13 cellular contexts compared by ENCODE assay signal in genomic region chr4:182745268-182745667, GRCh38.
DNase-seq lines count a peak whose midpoint lies in the region.
"Had no signal": no experiment of that assay in that cellular context is flagged by ENCODE, and none has a peak within 500 bp of the region (broad histone marks: within the 10 kb centered on the region; RNA-seq: fewer than 3 reads in every experiment).

No MANE protein-coding gene starts in this region.

- intact Hi-C loops in posterior vena cava (cut with DNase I), result no loop called here

- H3K9me2 ChIP-seq in GM23248 (ENCODE audit: insufficient read depth), result 0 out of 2 replicates have a peak, but pooled peaks cover 4% of the 10 kb centered on the region

- no peak overlapping the region for H2AFZ ChIP-seq in GM23248

- H3K36me3 ChIP-seq in HAP-1 (replicated peaks) (no peaks in the 10 kb centered on the region), GM23248 (ENCODE audit: low read depth) (no peaks in the 10 kb centered on the region)

- in situ Hi-C loops in HAP-1 (cut with MboI; ENCODE audit: low sequenced_read_pairs) (no loop called here), GM23248 (cut with MboI) (no loop called here)

- H3K27ac ChIP-seq in GM23248, result no peak overlapping the region
- H3K27ac ChIP-seq: C4-2B had no signal

- H3F3A ChIP-seq in GM23248 (ENCODE audit: insufficient read depth), result no peaks in the 10 kb centered on the region

- DNase-seq in HAP-1 (ENCODE audit: low spot score in 2 of 2) (peak; percentile 21 to 41), NCI-H1417 (lab: John Stamatoyannopoulos, UW) (peak in 2 of 3 experiments; percentile 77 to 93), SHP77 treated with DMSO at 0.1 percent for 48 hours (lab: John Stamatoyannopoulos, UW) (peak; percentile 27), left kidney (ENCODE audit: low read depth, low spot score) (peak; percentile 39), GM23248 (no peak), midbrain (lab: John Stamatoyannopoulos, UW) (no peak), posterior vena cava (ENCODE audit: low spot score) (no peak)
- DNase-seq: activated CD8-positive, alpha-beta memory T cell treated with anti-CD3 and anti-CD28 coated beads for 24 hours; activated gamma-delta T cell treated with Interleukin-2 at 50 U/mL for 16 hours; immature natural killer cell; NCI-H446 treated with DMSO at 0.1 percent for 48 hours; stimulated activated naive CD4-positive, alpha-beta T cell had no signal

- WGBS in GM23248 (ENCODE audit: low coverage in 1 of 2, low lambda C conversion rate in 2 of 2, missing lambda C conversion rate in 2 of 2), 2 experiments, result 61 to 74% methylated on average over 4 of the region's 4 CpGs

- H3K27me3 ChIP-seq in HAP-1 (ENCODE audit: low read depth), result no peaks in the 10 kb centered on the region
- no peaks in the 10 kb centered on the region for H3K27me3 ChIP-seq in GM23248 (replicated peaks; ENCODE audit: insufficient read depth)

- H3K4me2 ChIP-seq in GM23248 (ENCODE audit: unreplicated experiment), result no peak overlapping the region

- H3K4me3 ChIP-seq in HAP-1 (no peak overlapping the region), GM23248 (no peak overlapping the region)

- H4K20me1 ChIP-seq in GM23248 (ENCODE audit: insufficient read depth), result no peaks in the 10 kb centered on the region

- H3K4me1 ChIP-seq in HAP-1 (no peaks in the 10 kb centered on the region), GM23248 (ENCODE audit: insufficient read depth) (peaks cover 3% of the 10 kb centered on the region; the same call in 1 of the 2 replicates)

- H3K9ac ChIP-seq in GM23248, result no peak overlapping the region

- H3K79me2 ChIP-seq in GM23248 (ENCODE audit: insufficient read depth), result no peaks in the 10 kb centered on the region

- no peaks in the 10 kb centered on the region; the same call in none of the 2 replicates for H3K9me3 ChIP-seq in HAP-1
- H3K9me3 ChIP-seq in GM23248 (ENCODE audit: low read depth), result no peaks in the 10 kb centered on the region

Comparison
In these comparisons a context has a peak if more than half of its experiments do, and no peak if none do; other contexts are left out.
1. DNase-seq: peak in HAP-1 (2 of 2), NCI-H1417 (2 of 3), SHP77 treated with DMSO at 0.1 percent for 48 hours (single experiment) and left kidney (single experiment); none in GM23248 (single experiment), midbrain (single experiment) and posterior vena cava (single experiment).